In genomic region chr5:35859101-35859661, GRCh38 we compare ENCODE assay signal across 9 cellular contexts. TPM values are rescaled to one million over a fixed set of nuclear protein-coding genes. Genes with fewer than 3 reads are reported as not detected.
A peak's percentile ranks its signal among the peaks of the same experiment; 100 is the strongest.
DNase-seq lines count a peak whose midpoint lies in the region; ATAC-seq and TF ChIP-seq lines count a peak whose summit lies in the region.
"Had no signal": no experiment of that assay in that cellular context is flagged by ENCODE, and none has a peak within 500 bp of the region (broad histone marks: within the 10 kb centered on the region; RNA-seq: fewer than 3 reads in every experiment).

No MANE protein-coding gene starts in this region.

- ATAC-seq in HG03460 (IDR thresholded peaks at IDR 0.05; ENCODE audit: unreplicated experiment) = no peak

- WGBS in lower leg skin, 2 donors = 58 to 65% methylated on average over 3 of the region's 3 CpGs

- no peaks in the 10 kb centered on the region for H3K27me3 ChIP-seq in duodenal mucosa (ENCODE audit: control insufficient read depth in 1 of 2, insufficient read depth in 2 of 2, low read length in 2 of 2)

- H3K9me3 ChIP-seq in duodenal mucosa (ENCODE audit: control insufficient read depth in 1 of 2, low read length in 2 of 2) = no peaks in the 10 kb centered on the region

- DNase-seq in Daoy (ENCODE audit: low read depth) (peak; percentile 69), NCI-H748 (lab: John Stamatoyannopoulos, UW; ENCODE audit: unreplicated experiment) (peak; percentile 96), retina (peak; percentile 68), lower leg skin (ENCODE audit: low spot score in 2 of 2) (no peak), NCI-H1048 (lab: John Stamatoyannopoulos, UW) (no peak), iPS-NIHi7 (ENCODE audit: extremely low spot score) (no peak)
- DNase-seq: activated gamma-delta T cell treated with Interleukin-2 at 50 U/mL for 16 hours had no signal

- H3K9ac ChIP-seq in duodenal mucosa (ENCODE audit: low read depth in 1 of 2, low read length in 2 of 2) = peak overlapping the region in 1 of 2 donors; percentile 14

- H3K4me3 ChIP-seq in duodenal mucosa (ENCODE audit: low read depth in 1 of 2, low read length in 2 of 2) = peak overlapping the region; percentile 13 to 38
- H3K4me3 ChIP-seq in lower leg skin (ENCODE audit: low read depth, poor library complexity, severe bottlenecking) = no peak overlapping the region

- no peak overlapping the region for H3K27ac ChIP-seq in duodenal mucosa (ENCODE audit: low read depth, low read length)

- TF ChIP-seq CTCF in lower leg skin (IDR thresholded peaks at IDR 0.05) = no peak

- no peaks in the 10 kb centered on the region for H3K4me1 ChIP-seq in duodenal mucosa (ENCODE audit: control insufficient read depth in 1 of 2, insufficient read depth in 2 of 2, low read length in 2 of 2)

- TF ChIP-seq POLR2A in lower leg skin (IDR thresholded peaks at IDR 0.05) = no peak

- intact Hi-C loops in lower leg skin (cut with DNase I; ENCODE audit: low total_unique reads) = no loop called here

- no peaks in the 10 kb centered on the region for H3K36me3 ChIP-seq in duodenal mucosa (ENCODE audit: control insufficient read depth in 1 of 2, insufficient read depth in 2 of 2, low read length in 2 of 2)

RNA-seq across cellular contexts. Expression of gene IL7R, which starts 2.5 kb away (rescaled TPM):
- 42.5 and 45.6 TPM in 2 replicates for total RNA-seq in Daoy (2014; rRNA removed; shearing (Covaris generic))
- total RNA-seq in lower leg skin = 1 to 10 TPM; 1.4 to 5.5 (median 4.4) TPM

Comparison
In these comparisons a context has a peak if more than half of its experiments do, and no peak if none do; other contexts are left out.
1. DNase-seq: peak in Daoy (single experiment), NCI-H748 (single experiment) and retina (single experiment); none in lower leg skin (0 of 2), NCI-H1048 (single experiment) and iPS-NIHi7 (single experiment).